17 cellular contexts compared by ENCODE assay signal in the genomic region with DNA sequence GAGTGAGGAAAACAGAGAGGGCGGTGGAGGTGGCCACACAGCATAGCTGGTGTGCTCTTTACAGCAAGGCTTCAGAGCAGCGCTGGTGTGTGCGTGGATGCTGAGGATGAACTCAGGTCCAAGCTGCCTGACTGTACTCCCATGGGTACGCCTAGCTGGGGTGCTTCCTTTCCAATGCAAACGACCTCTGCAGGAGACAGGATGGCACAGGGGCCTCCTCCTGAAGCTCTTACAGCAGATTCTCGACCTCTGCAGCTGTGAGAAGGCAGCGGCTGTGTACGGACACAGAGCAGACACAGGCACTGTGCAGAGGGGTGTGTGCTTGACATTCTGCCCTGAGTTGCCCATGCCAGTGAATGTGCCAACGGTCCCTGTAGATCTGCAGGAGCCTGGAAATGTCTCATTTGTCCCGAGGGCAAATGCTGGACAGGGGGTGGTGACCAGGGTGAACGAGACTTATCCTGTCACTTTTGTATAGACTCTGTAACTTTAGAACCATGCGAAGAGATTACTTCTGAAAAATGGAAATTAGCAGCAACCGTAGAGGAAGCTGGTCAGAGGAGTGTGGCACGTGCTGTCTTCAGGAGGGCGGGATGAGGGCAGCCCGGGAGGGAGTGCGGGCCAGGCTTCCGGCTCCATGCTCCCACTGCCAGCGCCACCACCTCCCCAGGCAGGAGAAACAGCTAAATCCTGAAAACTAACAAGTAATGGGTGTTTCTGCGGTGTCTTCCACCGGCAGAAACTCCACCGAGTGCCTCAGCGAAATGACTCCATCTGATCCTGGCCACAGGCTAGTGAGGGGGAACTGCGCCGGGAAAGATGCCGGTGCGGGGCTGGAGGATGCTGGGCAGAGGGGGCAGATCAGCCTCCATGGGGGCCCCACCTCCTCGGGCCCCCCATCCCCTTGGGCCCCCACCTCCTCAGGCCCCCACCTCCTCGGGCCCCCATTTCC.
A peak's percentile ranks its signal among the peaks of the same experiment; 100 is the strongest.
DNase-seq lines count a peak whose midpoint lies in the region; ATAC-seq, FAIRE-seq and TF ChIP-seq lines count a peak whose summit lies in the region.
"Had no signal": no experiment of that assay in that cellular context is flagged by ENCODE, and none has a peak within 500 bp of the region (broad histone marks: within the 10 kb centered on the region; RNA-seq: fewer than 3 reads in every experiment).

No MANE protein-coding gene starts in this region.

- H3K9ac ChIP-seq in HepG2 (ENCODE audit: insufficient read depth, low read depth, low read length), result no peak overlapping the region

- H3K36me3 ChIP-seq in RWPE2 (ENCODE audit: low read depth) (no peaks in the 10 kb centered on the region), HepG2 (replicated peaks in 1 of 2; ENCODE audit: control insufficient read depth in 1 of 2, insufficient read depth in 2 of 2, low read length in 2 of 2) (no peaks in the 10 kb centered on the region), WERI-Rb-1 (no peaks in the 10 kb centered on the region)
- H3K36me3 ChIP-seq: esophagus muscularis mucosa had no signal

- POLR2A ChIA-PET in HepG2 (lab: Yijun Ruan, JAX), result no interaction called here

- H3K27ac ChIP-seq in HL-60 (replicated peaks) (no peak overlapping the region), RWPE2 (ENCODE audit: poor library complexity, severe bottlenecking) (no peak overlapping the region), HepG2 (ENCODE audit: extremely low read length, insufficient read depth, low read length) (no peak overlapping the region), WERI-Rb-1 (no peak overlapping the region)
- H3K27ac ChIP-seq: esophagus muscularis mucosa had no signal

- H2AFZ ChIP-seq in HepG2 (ENCODE audit: low read length), result no peak overlapping the region

- peak; percentile 46 for DNase-seq in AG20443 (ENCODE audit: low spot score)
- peak; percentile 12 to 43 for DNase-seq in HL-60 (ENCODE audit: low read depth in 1 of 2, low spot score in 1 of 2)
- no peak for DNase-seq in RWPE2 (ENCODE audit: low spot score)
- no peak for DNase-seq in HepG2 (ENCODE audit: low spot score)
- no peak for DNase-seq in WERI-Rb-1
- no peak for DNase-seq in NCI-H2227 (lab: John Stamatoyannopoulos, UW; ENCODE audit: unreplicated experiment)
- DNase-seq in posterior vena cava (ENCODE audit: low spot score), result no peak
- DNase-seq: activated CD4-positive, alpha-beta T cell treated with anti-CD3 and anti-CD28 coated beads for 48 hours; activated CD8-positive, alpha-beta memory T cell treated with anti-CD3 and anti-CD28 coated beads, Interleukin-2, amount 50 U/mL, for 4 hours; activated gamma-delta T cell; central memory CD4-positive, alpha-beta T cell; effector CD4-positive, alpha-beta T cell; NCI-H1436 treated with DMSO at 0.1 percent for 48 hours; NCI-H446 treated with DMSO at 0.1 percent for 48 hours had no signal

- ATAC-seq in RWPE2 (ENCODE audit: low read depth) (peak; percentile 31), HepG2 (peak; percentile 35), HG02798 (IDR thresholded peaks at IDR 0.05; ENCODE audit: poor library complexity, unreplicated experiment) (no peak)

- in situ Hi-C loops in HepG2 (cut with HindIII; ENCODE audit: extremely low pct_ligation_motif_present, low pct_unique_long_range_greater_than_20kb), result no loop called here

- TF ChIP-seq RAD21 in HepG2 (CRISPR knock-in tag; IDR thresholded peaks at IDR 0.05), result no peak

- no peak for TF ChIP-seq POLR2A in HepG2 (IDR thresholded peaks at IDR 0.05; ENCODE audit: insufficient read depth in 1 of 2, low read depth in 2 of 2, low read length in 2 of 2)

- WGBS in HepG2 (ENCODE audit: low lambda C conversion rate), result 27% methylated on average over 24 of the region's 29 CpGs

- TF ChIP-seq EP300 in HepG2 (IDR thresholded peaks at IDR 0.05; ENCODE audit: low read depth in 2 of 2, low read length in 2 of 2) (no peak), HepG2 (CRISPR knock-in tag; IDR thresholded peaks at IDR 0.05; ENCODE audit: borderline replicate concordance) (no peak)

- TF ChIP-seq CTCF in HL-60 (IDR thresholded peaks at IDR 0.05; ENCODE audit: insufficient read depth, low read length) (no peak), RWPE2 (IDR thresholded peaks at IDR 0.05; ENCODE audit: poor library complexity, severe bottlenecking) (no peak), HepG2 (CRISPR knock-in tag; IDR thresholded peaks at IDR 0.05) (no peak), WERI-Rb-1 (IDR thresholded peaks at IDR 0.05; ENCODE audit: low read depth, low read length) (no peak)

- no peak for FAIRE-seq in HepG2 (lab: Jason Lieb, UNC)
- FAIRE-seq: urothelium cell line had no signal

- intact Hi-C loops in HepG2 (cut with micrococcal nuclease; ENCODE audit: unreplicated experiment) (no loop called here), posterior vena cava (cut with DNase I) (loop anchor here in 1 of 2 donors (5.0 kb wide), 1 partner anchor 1336 kb away; no protein-coding TSS in a partner anchor)

- H3K9me3 ChIP-seq in RWPE2 (ENCODE audit: severe bottlenecking) (no peaks in the 10 kb centered on the region), HepG2 (ENCODE audit: low read length) (no peaks in the 10 kb centered on the region), WERI-Rb-1 (ENCODE audit: severe bottlenecking) (no peaks in the 10 kb centered on the region)

- H3K4me3 ChIP-seq in HL-60 (replicated peaks; ENCODE audit: insufficient read depth, low read length) (no peak overlapping the region), RWPE2 (ENCODE audit: severe bottlenecking) (no peak overlapping the region), HepG2 (replicated peaks in 1 of 3; ENCODE audit: insufficient read depth in 1 of 3, low read depth in 2 of 3, low read length in 3 of 3) (no peak overlapping the region), WERI-Rb-1 (ENCODE audit: low read depth, low read length) (no peak overlapping the region)
- H3K4me3 ChIP-seq: esophagus muscularis mucosa had no signal

- BruUV-seq in HepG2 (replicated peaks; lab: Mats Ljungman, UMichigan), result no TSS peak

- H3K27me3 ChIP-seq in HL-60 (ENCODE audit: insufficient read depth, poor library complexity, severe bottlenecking) (no peaks in the 10 kb centered on the region), RWPE2 (ENCODE audit: insufficient read depth, poor library complexity, severe bottlenecking) (no peaks in the 10 kb centered on the region), HepG2 (ENCODE audit: control insufficient read depth in 1 of 2, insufficient read depth in 2 of 2, low read length in 2 of 2) (peaks cover 8 to 41% of the 10 kb centered on the region in 2 experiments; a peak in 4 of 5 replicates), WERI-Rb-1 (ENCODE audit: insufficient read depth, low read depth, severe bottlenecking) (no peaks in the 10 kb centered on the region)
- H3K27me3 ChIP-seq: esophagus muscularis mucosa had no signal

- CTCF ChIA-PET in HepG2 (lab: Yijun Ruan, JAX; ENCODE audit: low intra/inter-chr PET ratio, low total read pairs), result no interaction called here

- no peaks in the 10 kb centered on the region for H3K4me1 ChIP-seq in RWPE2 (ENCODE audit: insufficient read depth, poor library complexity, severe bottlenecking)
- no peaks in the 10 kb centered on the region for H3K4me1 ChIP-seq in HepG2 (ENCODE audit: insufficient read depth, low read length)

- no peak overlapping the region for H3K4me2 ChIP-seq in HepG2 (ENCODE audit: low read depth, low read length)

- H3K79me2 ChIP-seq in HepG2 (ENCODE audit: insufficient read depth, low read length), result no peaks in the 10 kb centered on the region

- H4K20me1 ChIP-seq in HepG2 (ENCODE audit: insufficient read depth, low read length), result no peaks in the 10 kb centered on the region; the same call in 1 of the 2 replicates

TF ChIP-seq in HepG2, 621 proteins besides CTCF, POLR2A, EP300 and RAD21 (continues in another document):
- TF ChIP-seq BHLHE40 (IDR thresholded peaks at IDR 0.05; ENCODE audit: low read length) (0 out of 2 replicates have a peak, but pooled peaks have one; percentile 22), ZNF343 (CRISPR knock-in tag; IDR thresholded peaks at IDR 0.05) (no peak), ZNF784 (CRISPR knock-in tag; IDR thresholded peaks at IDR 0.05; ENCODE audit: borderline replicate concordance) (no peak), ZNF768 (CRISPR knock-in tag; IDR thresholded peaks at IDR 0.05) (peak; percentile 84; the same call in 1 of the 2 replicates), ZNF841 (CRISPR knock-in tag; IDR thresholded peaks at IDR 0.05; ENCODE audit: borderline replicate concordance) (no peak), TOPORS (CRISPR knock-in tag; IDR thresholded peaks at IDR 0.05) (no peak)
- TF ChIP-seq, protein P1, sequence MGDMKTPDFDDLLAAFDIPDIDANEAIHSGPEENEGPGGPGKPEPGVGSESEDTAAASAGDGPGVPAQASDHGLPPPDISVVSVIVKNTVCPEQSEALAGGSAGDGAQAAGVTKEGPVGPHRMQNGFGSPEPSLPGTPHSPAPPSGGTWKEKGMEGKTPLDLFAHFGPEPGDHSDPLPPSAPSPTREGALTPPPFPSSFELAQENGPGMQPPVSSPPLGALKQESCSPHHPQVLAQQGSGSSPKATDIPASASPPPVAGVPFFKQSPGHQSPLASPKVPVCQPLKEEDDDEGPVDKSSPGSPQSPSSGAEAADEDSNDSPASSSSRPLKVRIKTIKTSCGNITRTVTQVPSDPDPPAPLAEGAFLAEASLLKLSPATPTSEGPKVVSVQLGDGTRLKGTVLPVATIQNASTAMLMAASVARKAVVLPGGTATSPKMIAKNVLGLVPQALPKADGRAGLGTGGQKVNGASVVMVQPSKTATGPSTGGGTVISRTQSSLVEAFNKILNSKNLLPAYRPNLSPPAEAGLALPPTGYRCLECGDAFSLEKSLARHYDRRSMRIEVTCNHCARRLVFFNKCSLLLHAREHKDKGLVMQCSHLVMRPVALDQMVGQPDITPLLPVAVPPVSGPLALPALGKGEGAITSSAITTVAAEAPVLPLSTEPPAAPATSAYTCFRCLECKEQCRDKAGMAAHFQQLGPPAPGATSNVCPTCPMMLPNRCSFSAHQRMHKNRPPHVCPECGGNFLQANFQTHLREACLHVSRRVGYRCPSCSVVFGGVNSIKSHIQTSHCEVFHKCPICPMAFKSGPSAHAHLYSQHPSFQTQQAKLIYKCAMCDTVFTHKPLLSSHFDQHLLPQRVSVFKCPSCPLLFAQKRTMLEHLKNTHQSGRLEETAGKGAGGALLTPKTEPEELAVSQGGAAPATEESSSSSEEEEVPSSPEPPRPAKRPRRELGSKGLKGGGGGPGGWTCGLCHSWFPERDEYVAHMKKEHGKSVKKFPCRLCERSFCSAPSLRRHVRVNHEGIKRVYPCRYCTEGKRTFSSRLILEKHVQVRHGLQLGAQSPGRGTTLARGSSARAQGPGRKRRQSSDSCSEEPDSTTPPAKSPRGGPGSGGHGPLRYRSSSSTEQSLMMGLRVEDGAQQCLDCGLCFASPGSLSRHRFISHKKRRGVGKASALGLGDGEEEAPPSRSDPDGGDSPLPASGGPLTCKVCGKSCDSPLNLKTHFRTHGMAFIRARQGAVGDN (CRISPR knock-in tag; IDR thresholded peaks at IDR 0.05), result peak; percentile 8; the same call in 1 of the 2 replicates

Comparison
In these comparisons a context has a peak if more than half of its experiments do, and no peak if none do; other contexts are left out.
1. DNase-seq: peak in AG20443 (single experiment) and HL-60 (2 of 2); none in RWPE2 (single experiment), HepG2 (single experiment), WERI-Rb-1 (single experiment), NCI-H2227 (single experiment) and posterior vena cava (single experiment).